Comparison of ENCODE assay signal across 11 cellular contexts in the genomic region with DNA sequence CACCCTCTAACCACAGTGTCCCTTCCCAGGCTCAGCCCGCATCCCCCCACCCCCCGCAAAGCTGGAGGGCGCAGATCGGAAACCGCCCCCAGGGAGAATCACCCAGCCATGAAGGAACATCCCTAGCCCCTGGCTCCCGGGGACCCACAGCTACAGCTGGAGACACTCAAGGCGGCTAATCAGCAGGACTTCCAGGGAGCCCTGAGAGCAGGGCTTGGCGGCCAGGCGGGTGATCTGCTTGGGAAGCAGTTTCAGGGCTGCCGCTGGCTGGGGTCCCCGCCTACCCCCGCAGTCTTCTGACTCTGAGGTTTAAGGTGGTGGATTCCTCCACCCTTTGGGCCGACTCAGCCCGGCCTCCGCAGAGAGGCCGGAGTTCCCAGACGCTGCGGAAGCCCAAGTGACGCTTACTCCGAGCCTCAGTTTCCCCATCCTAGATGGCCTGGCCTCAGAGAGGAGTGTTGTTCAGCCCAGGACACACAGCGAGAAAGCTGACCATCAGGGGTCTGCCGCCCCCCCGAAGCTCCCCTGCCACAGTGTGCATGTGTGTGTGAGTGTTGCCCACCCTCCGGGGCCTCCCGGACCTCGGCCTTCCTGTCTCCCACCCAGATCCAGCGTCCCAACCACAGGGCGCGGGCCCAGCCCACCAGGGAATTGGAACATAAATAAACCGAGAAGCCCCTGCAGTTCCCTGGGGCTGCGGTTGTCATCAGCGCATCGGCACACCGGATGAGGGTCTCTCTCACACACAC. TPM values are rescaled to one million over a fixed set of nuclear protein-coding genes. Genes with fewer than 3 reads are reported as not detected.
DNase-seq lines count a peak whose midpoint lies in the region; ATAC-seq and TF ChIP-seq lines count a peak whose summit lies in the region.
"Had no signal": no experiment of that assay in that cellular context is flagged by ENCODE, and none has a peak within 500 bp of the region (broad histone marks: within the 10 kb centered on the region; RNA-seq: fewer than 3 reads in every experiment).

No MANE protein-coding gene starts in this region.

- H3K27ac ChIP-seq in breast epithelium: no peak overlapping the region
- H3K27ac ChIP-seq in hepatocyte: peak overlapping the region; percentile 96
- H3K27ac ChIP-seq in gastrocnemius medialis: no peak overlapping the region

- H3K36me3 ChIP-seq in breast epithelium: no peaks in the 10 kb centered on the region
- H3K36me3 ChIP-seq in hepatocyte (replicated peaks; ENCODE audit: insufficient read depth, low read depth): no peaks in the 10 kb centered on the region
- H3K36me3 ChIP-seq in gastrocnemius medialis: no peaks in the 10 kb centered on the region
- H3K36me3 ChIP-seq: pancreas had no signal

- H2AFZ ChIP-seq in hepatocyte: no peak overlapping the region

- H3K9me3 Mint-ChIP-seq in MCF 10A (ENCODE audit: unreplicated experiment): no peaks in the 10 kb centered on the region
- no peaks in the 10 kb centered on the region for H3K9me3 Mint-ChIP-seq in activated CD4-positive, alpha-beta memory T cell treated with anti-CD3 and anti-CD28 coated beads for 36 hours
- H3K9me3 Mint-ChIP-seq in stimulated activated naive CD8-positive, alpha-beta T cell treated with anti-CD3 and anti-CD28 coated beads, Interleukin-15, amount 100 ng/mL, for 72 hours: no peaks in the 10 kb centered on the region

- no TSS peak for BruUV-seq in MCF 10A (replicated peaks; lab: Mats Ljungman, UMichigan)

- no peak for TF ChIP-seq POLR2A in breast epithelium (IDR thresholded peaks at IDR 0.05)
- no peak for TF ChIP-seq POLR2A in gastrocnemius medialis (IDR thresholded peaks at IDR 0.05)

- DNase-seq in breast epithelium (ENCODE audit: low spot score in 2 of 2) (no peak), MCF 10A (ENCODE audit: unreplicated experiment) (no peak), hepatocyte (ENCODE audit: low spot score) (no peak), gastrocnemius medialis (no peak), middle frontal gyrus (ENCODE audit: extremely low spot score, low spot score) (no peak)
- DNase-seq in activated CD4-positive, alpha-beta memory T cell treated with anti-CD3 and anti-CD28 coated beads for 36 hours: no peak
- DNase-seq in stimulated activated naive CD8-positive, alpha-beta T cell treated with anti-CD3 and anti-CD28 coated beads, Interleukin-15, amount 100 ng/mL, for 72 hours: no peak
- DNase-seq: KG1 had no signal

- no peak overlapping the region for H3K4me3 Mint-ChIP-seq in MCF 10A (ENCODE audit: unreplicated experiment)
- H3K4me3 Mint-ChIP-seq in activated CD4-positive, alpha-beta memory T cell treated with anti-CD3 and anti-CD28 coated beads for 36 hours: peak overlapping the region; percentile 41
- peak overlapping the region; percentile 99 to 100 for H3K4me3 Mint-ChIP-seq in stimulated activated naive CD8-positive, alpha-beta T cell treated with anti-CD3 and anti-CD28 coated beads, Interleukin-15, amount 100 ng/mL, for 72 hours

- peaks cover 6% of the 10 kb centered on the region for H3K4me1 Mint-ChIP-seq in MCF 10A (ENCODE audit: insufficient read depth, unreplicated experiment)
- H3K4me1 Mint-ChIP-seq in activated CD4-positive, alpha-beta memory T cell treated with anti-CD3 and anti-CD28 coated beads for 36 hours (ENCODE audit: low read depth): peaks cover 4% of the 10 kb centered on the region
- peaks cover 26% of the 10 kb centered on the region for H3K4me1 Mint-ChIP-seq in stimulated activated naive CD8-positive, alpha-beta T cell treated with anti-CD3 and anti-CD28 coated beads, Interleukin-15, amount 100 ng/mL, for 72 hours

- H3K27me3 Mint-ChIP-seq in MCF 10A (ENCODE audit: insufficient read depth, unreplicated experiment): no peaks in the 10 kb centered on the region
- no peaks in the 10 kb centered on the region for H3K27me3 Mint-ChIP-seq in activated CD4-positive, alpha-beta memory T cell treated with anti-CD3 and anti-CD28 coated beads for 36 hours
- H3K27me3 Mint-ChIP-seq in stimulated activated naive CD8-positive, alpha-beta T cell treated with anti-CD3 and anti-CD28 coated beads, Interleukin-15, amount 100 ng/mL, for 72 hours: no peaks in the 10 kb centered on the region

- no peaks in the 10 kb centered on the region for H3K9me2 ChIP-seq in hepatocyte (replicated peaks; ENCODE audit: insufficient read depth)
- H3K9me2 ChIP-seq: SK-N-SH had no signal

- no peak overlapping the region for H3K27ac Mint-ChIP-seq in MCF 10A (ENCODE audit: low read depth, unreplicated experiment)
- H3K27ac Mint-ChIP-seq in activated CD4-positive, alpha-beta memory T cell treated with anti-CD3 and anti-CD28 coated beads for 36 hours: peak overlapping the region; percentile 45
- H3K27ac Mint-ChIP-seq in stimulated activated naive CD8-positive, alpha-beta T cell treated with anti-CD3 and anti-CD28 coated beads, Interleukin-15, amount 100 ng/mL, for 72 hours: peak overlapping the region; percentile 59 to 64

- WGBS in hepatocyte (ENCODE audit: low lambda C conversion rate, missing lambda C conversion rate): 68% methylated on average over 31 of the region's 34 CpGs

- H3K4me3 ChIP-seq in breast epithelium (peak overlapping the region in 2 of 3 donors; percentile 57 to 78), hepatocyte (no peak overlapping the region), gastrocnemius medialis (no peak overlapping the region)

- intact Hi-C loops in breast epithelium (cut with DNase I; ENCODE audit: low total_unique reads) (no loop called here), MCF 10A (cut with micrococcal nuclease) (no loop called here), gastrocnemius medialis (cut with DNase I; ENCODE audit: low total_unique reads) (no loop called here)
- intact Hi-C loops in activated CD4-positive, alpha-beta memory T cell treated with anti-CD3 and anti-CD28 coated beads for 36 hours (cut with micrococcal nuclease): loop anchor here (2.0 to 5.0 kb wide), 2 partner anchors 25 to 123 kb away; a partner anchor contains a TSS

- no peaks in the 10 kb centered on the region for H4K20me1 ChIP-seq in hepatocyte (ENCODE audit: insufficient read depth, poor library complexity, severe bottlenecking)

- CTCF ChIA-PET in MCF 10A (lab: Yijun Ruan, JAX): interaction anchor here (0.6 kb wide), 2 partner anchors 17 to 852 kb away, joined by 3 read pairs; no protein-coding TSS in a partner anchor
- CTCF ChIA-PET in activated CD4-positive, alpha-beta memory T cell treated with anti-CD3 and anti-CD28 coated beads for 36 hours (lab: Charles Lee): interaction anchor here (1.7 to 3.8 kb wide), 2 partner anchors 26 to 140 kb away, joined by 5 to 70 read pairs; a partner anchor contains a TSS

- no peak for ATAC-seq in stimulated activated naive CD8-positive, alpha-beta T cell treated with anti-CD3 and anti-CD28 coated beads, Interleukin-15, amount 100 ng/mL, for 72 hours
- ATAC-seq in GM21576 (IDR thresholded peaks at IDR 0.05; ENCODE audit: unreplicated experiment) (no peak), gastrocnemius medialis (no peak)

- H3K4me1 ChIP-seq in breast epithelium: peaks cover 0 to 3% of the 10 kb centered on the region in 2 donors
- H3K4me1 ChIP-seq in hepatocyte (ENCODE audit: insufficient read depth): peaks cover 18% of the 10 kb centered on the region
- no peaks in the 10 kb centered on the region for H3K4me1 ChIP-seq in gastrocnemius medialis

- H3K27me3 ChIP-seq in breast epithelium (peaks cover 0 to 5% of the 10 kb centered on the region in 2 donors), hepatocyte (no peaks in the 10 kb centered on the region), gastrocnemius medialis (peaks cover 44 to 65% (median 46%) of the 10 kb centered on the region in 3 donors)
- H3K27me3 ChIP-seq: pancreas had no signal

- no peak for TF ChIP-seq CTCF in breast epithelium (IDR thresholded peaks at IDR 0.05)
- no peak for TF ChIP-seq CTCF in MCF 10A (IDR thresholded peaks at IDR 0.05; ENCODE audit: unreplicated experiment)
- no peak for TF ChIP-seq CTCF in hepatocyte (IDR thresholded peaks at IDR 0.05; ENCODE audit: poor library complexity)
- TF ChIP-seq CTCF in gastrocnemius medialis (IDR thresholded peaks at IDR 0.05 in 4 of 5, conservative IDR thresholded peaks at IDR 0.05 in 1 of 5): no peak

- peak overlapping the region; percentile 96 for H3K4me2 ChIP-seq in hepatocyte

- H3K36me3 Mint-ChIP-seq in MCF 10A (ENCODE audit: insufficient read depth, unreplicated experiment): no peaks in the 10 kb centered on the region
- peaks cover 2% of the 10 kb centered on the region for H3K36me3 Mint-ChIP-seq in activated CD4-positive, alpha-beta memory T cell treated with anti-CD3 and anti-CD28 coated beads for 36 hours

- in situ Hi-C loops in gastrocnemius medialis (cut with MboI; ENCODE audit: low sequenced_read_pairs in 4 of 4): no loop called here

- H3K79me2 ChIP-seq in hepatocyte: no peaks in the 10 kb centered on the region

- POLR2A ChIA-PET in MCF 10A (lab: Yijun Ruan, JAX): interaction anchor here (2.8 kb wide), 1 partner anchor 74 kb away, joined by 32 read pairs; a partner anchor contains a TSS
- POLR2A ChIA-PET in activated CD4-positive, alpha-beta memory T cell treated with anti-CD3 and anti-CD28 coated beads for 36 hours (lab: Charles Lee): interaction anchor here (2.2 to 2.7 kb wide), 2 partner anchors 74 to 111 kb away, joined by 7 to 36 read pairs; a partner anchor contains a TSS

- H3K9me3 ChIP-seq in breast epithelium (no peaks in the 10 kb centered on the region), hepatocyte (ENCODE audit: low read depth) (no peaks in the 10 kb centered on the region), gastrocnemius medialis (no peaks in the 10 kb centered on the region)
- H3K9me3 ChIP-seq: pancreas, SK-N-SH had no signal

RNA-seq across cellular contexts. Expression of a gene that starts 9.8 kb away (rescaled TPM):
- total RNA-seq in breast epithelium (1 to 10 TPM in 1 of 3 donors, under 1 TPM in 1, not detected in 1; 0.73 to 4.3 TPM), MCF 10A (2022) (not detected in 2 replicates), hepatocyte (0.07 and 0.36 TPM in 2 replicates), gastrocnemius medialis (under 1 TPM in 1 of 4 donors, not detected in 3; 0.29 TPM)
- total RNA-seq in activated CD4-positive, alpha-beta memory T cell treated with anti-CD3 and anti-CD28 coated beads for 36 hours: not detected
- polyA plus RNA-seq in hepatocyte: 0.90 TPM in 1 of 2 replicates, not detected in the other
- polyA plus RNA-seq: SK-N-SH had no signal

RNA-seq across cellular contexts. Expression of a gene that starts 21.5 kb away (rescaled TPM):
- total RNA-seq in breast epithelium: 1 to 10 TPM in 2 of 3 donors, not detected in 1; 1.3 to 2.9 TPM
- 0.22 and 0.51 TPM in 2 replicates for total RNA-seq in MCF 10A (2022)
- not detected for total RNA-seq in activated CD4-positive, alpha-beta memory T cell treated with anti-CD3 and anti-CD28 coated beads for 36 hours
- total RNA-seq in hepatocyte: 0.08 TPM in 1 of 2 replicates, not detected in the other
- polyA plus RNA-seq in hepatocyte: 0.45 TPM in 1 of 2 replicates, not detected in the other
- total RNA-seq in gastrocnemius medialis: under 1 TPM in 1 of 4 donors, not detected in 3; 0.32 TPM
- polyA plus RNA-seq: SK-N-SH had no signal

RNA-seq across cellular contexts. Expression of a gene that starts 24.9 kb away (rescaled TPM):
- total RNA-seq in breast epithelium (1 to 10 TPM in 2 of 3 donors, under 1 TPM in 1; 0.48 to 1.8 (median 1.6) TPM), MCF 10A (2022) (0.56 and 0.75 TPM in 2 replicates), hepatocyte (2.7 and 5.6 TPM in 2 replicates), gastrocnemius medialis (not detected)
- under 1 TPM; 0.22 to 0.97 TPM for total RNA-seq in activated CD4-positive, alpha-beta memory T cell treated with anti-CD3 and anti-CD28 coated beads for 36 hours
- polyA plus RNA-seq in hepatocyte: 31.1 and 35.6 TPM in 2 replicates

RNA-seq across cellular contexts. Expression of a gene that starts 38.8 kb away (rescaled TPM):
- 10 to 100 TPM; 28.8 to 44.9 (median 37.2) TPM for total RNA-seq in breast epithelium
- 53.5 and 77.6 TPM in 2 replicates for total RNA-seq in MCF 10A (2022)
- total RNA-seq in activated CD4-positive, alpha-beta memory T cell treated with anti-CD3 and anti-CD28 coated beads for 36 hours: 10 to 100 TPM; 41.9 to 44.4 TPM
- total RNA-seq in hepatocyte: 24.9 and 26.7 TPM in 2 replicates
- polyA plus RNA-seq in hepatocyte: 28.9 and 44.9 TPM in 2 replicates
- total RNA-seq in gastrocnemius medialis: 10 to 100 TPM; 19.5 to 45.9 (median 25.0) TPM

RNA-seq across cellular contexts. Expression of a gene that starts 40.6 kb away (rescaled TPM):
- total RNA-seq in breast epithelium (not detected), MCF 10A (2022) (not detected in 2 replicates), hepatocyte (not detected in 2 replicates), gastrocnemius medialis (not detected)
- total RNA-seq in activated CD4-positive, alpha-beta memory T cell treated with anti-CD3 and anti-CD28 coated beads for 36 hours: under 1 TPM; 0.15 to 0.24 TPM
- not detected in 2 replicates for polyA plus RNA-seq in hepatocyte
- total RNA-seq: pancreas had no signal
- polyA plus RNA-seq: pancreas, SK-N-SH had no signal

Comparison
In these comparisons a context has a peak if more than half of its experiments do, and no peak if none do; other contexts are left out.
1. H3K4me3 ChIP-seq: peak in breast epithelium (2 of 3); none in hepatocyte (single experiment) and gastrocnemius medialis (0 of 4).